18 cellular contexts compared by ENCODE assay signal in the genomic region with DNA sequence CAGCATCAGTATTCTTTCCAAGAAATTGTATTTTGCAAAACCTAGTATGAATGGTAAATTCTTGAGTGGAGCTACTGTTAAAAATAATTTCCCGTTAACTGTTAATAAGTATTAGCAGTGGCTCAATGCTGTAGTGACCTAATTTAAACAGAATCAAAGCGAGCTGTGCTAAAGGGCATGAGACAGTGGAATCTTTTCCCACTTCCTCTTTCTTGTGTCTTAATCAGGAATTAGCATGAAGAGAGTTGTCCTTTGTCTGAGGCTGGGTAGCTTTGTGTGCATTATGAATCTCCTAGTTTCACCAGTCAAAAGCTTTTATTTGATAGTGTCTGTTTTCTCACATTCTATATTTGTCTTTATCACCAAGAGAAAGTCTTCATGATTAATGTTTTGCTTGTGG.
"Had no signal": no experiment of that assay in that cellular context is flagged by ENCODE, and none has a peak within 500 bp of the region (broad histone marks: within the 10 kb centered on the region; RNA-seq: fewer than 3 reads in every experiment).

No MANE protein-coding gene starts in this region.

- H3K36me3 ChIP-seq: adrenal gland, gastroesophageal sphincter, neutrophil, right atrium auricular region, tibial artery, WERI-Rb-1 had no signal

- DNase-seq: activated CD4-positive, alpha-beta T cell treated with anti-CD3 and anti-CD28 coated beads for 4 hours; activated naive CD4-positive, alpha-beta T cell treated with anti-CD3 and anti-CD28 coated beads, Interleukin-2, amount 50 U/mL, for 16 hours; adrenal gland; body of pancreas; central memory CD4-positive, alpha-beta T cell; effector CD8-positive, alpha-beta T cell; kidney glomerular epithelial cell; posterior cingulate gyrus; tibial artery; WERI-Rb-1 had no signal

- H3K9me3 ChIP-seq: adrenal gland, body of pancreas, gastroesophageal sphincter, neutrophil, right atrium auricular region, tibial artery had no signal

- H3K4me1 ChIP-seq: adrenal gland, body of pancreas, gastroesophageal sphincter, right atrium auricular region, tibial artery had no signal

- H3K27me3 ChIP-seq: adrenal gland, body of pancreas, gastroesophageal sphincter, hepatocyte, neutrophil, right atrium auricular region, tibial artery had no signal

- H3K4me2 ChIP-seq: hepatocyte had no signal

- H2AFZ ChIP-seq: hepatocyte had no signal

- ATAC-seq: body of pancreas; gastroesophageal sphincter; stimulated activated effector memory CD8-positive, alpha-beta T cell treated with anti-CD3 and anti-CD28 coated beads, Interleukin-12 subunit alpha, Interleukin-12 subunit beta, amount 100 ng/mL, for 72 hours had no signal

- H3K27ac ChIP-seq: adrenal gland, body of pancreas, coronary artery, epithelial cell of prostate, gastroesophageal sphincter, hepatocyte, neutrophil, right atrium auricular region, skin epidermis, tibial artery, WERI-Rb-1 had no signal

- H3K4me3 ChIP-seq: adrenal gland, body of pancreas, coronary artery, gastroesophageal sphincter, hepatocyte, right atrium auricular region, skin epidermis, tibial artery had no signal
